Comparison of ENCODE assay signal across 8 cellular contexts in genomic region chr11:33970984-33971466, GRCh38.
A peak's percentile ranks its signal among the peaks of the same experiment; 100 is the strongest.
DNase-seq lines count a peak whose midpoint lies in the region; ATAC-seq and TF ChIP-seq lines count a peak whose summit lies in the region.

No MANE protein-coding gene starts in this region.

- H3K27me3 ChIP-seq in BJ (ENCODE audit: control insufficient read depth, insufficient read depth, low read length) (peaks cover 4% of the 10 kb centered on the region; the same call in 1 of the 2 replicates), MM.1S (replicated peaks; ENCODE audit: insufficient read depth, low read length) (no peaks in the 10 kb centered on the region), SJCRH30 (no peaks in the 10 kb centered on the region), esophagus squamous epithelium (peaks cover 0 to 6% (median 0%) of the 10 kb centered on the region in 4 donors)

- H3K4me3 ChIP-seq in BJ (ENCODE audit: low read depth, low read length) (no peak overlapping the region), MM.1S (ENCODE audit: low read length) (no peak overlapping the region), SJCRH30 (no peak overlapping the region), esophagus squamous epithelium (no peak overlapping the region)

- WGBS in esophagus squamous epithelium, 2 donors: 14% methylated on average over 8 of the region's 8 CpGs

- H3K36me3 ChIP-seq in BJ (ENCODE audit: control insufficient read depth, insufficient read depth, low read length) (no peaks in the 10 kb centered on the region), MM.1S (replicated peaks; ENCODE audit: insufficient read depth, low read length) (no peaks in the 10 kb centered on the region), SJCRH30 (no peaks in the 10 kb centered on the region), esophagus squamous epithelium (no peaks in the 10 kb centered on the region)

- H3K9ac ChIP-seq in MM.1S (ENCODE audit: low read length): no peak overlapping the region

- H3K4me1 ChIP-seq in MM.1S (ENCODE audit: low read length) (no peaks in the 10 kb centered on the region), SJCRH30 (no peaks in the 10 kb centered on the region), esophagus squamous epithelium (peaks cover 0 to 4% (median 0%) of the 10 kb centered on the region in 3 donors)

- no peaks in the 10 kb centered on the region for H4K20me1 ChIP-seq in MM.1S (ENCODE audit: insufficient read depth, low read length)

- DNase-seq in BJ (ENCODE audit: low read depth) (no peak), MM.1S (no peak), SJCRH30 (peak; percentile 33 to 59), esophagus squamous epithelium (lab: John Stamatoyannopoulos, UW) (no peak), myocyte (ENCODE audit: low read depth) (peak; percentile 79), T-helper 9 cell (no peak)

- no peak for TF ChIP-seq POLR2A in esophagus squamous epithelium (IDR thresholded peaks at IDR 0.05)

- POLR2A ChIA-PET in BJ (lab: Charles Lee): no interaction called here

- CTCF ChIA-PET in BJ (lab: Yijun Ruan, JAX): interaction anchor here (0.6 to 4.0 kb wide), 30 partner anchors 8 to 189 kb away, joined by 3 to 81 read pairs (median 4); no protein-coding TSS in a partner anchor

- no peak overlapping the region for H2AFZ ChIP-seq in MM.1S (ENCODE audit: low read length)

- peak; percentile 65 for ATAC-seq in GM18502 (IDR thresholded peaks at IDR 0.05; ENCODE audit: poor library complexity, unreplicated experiment)
- no peak for ATAC-seq in GM19463 (IDR thresholded peaks at IDR 0.05; ENCODE audit: unreplicated experiment)

- H3K27ac ChIP-seq in MM.1S (ENCODE audit: low read length): no peak overlapping the region
- no peak overlapping the region for H3K27ac ChIP-seq in SJCRH30
- no peak overlapping the region for H3K27ac ChIP-seq in esophagus squamous epithelium

- H3F3A ChIP-seq in MM.1S (ENCODE audit: insufficient read depth, low read length): no peaks in the 10 kb centered on the region

- no peaks in the 10 kb centered on the region for H3K9me3 ChIP-seq in MM.1S (replicated peaks; ENCODE audit: insufficient read depth, low read length)
- no peaks in the 10 kb centered on the region for H3K9me3 ChIP-seq in SJCRH30 (replicated peaks)
- no peaks in the 10 kb centered on the region for H3K9me3 ChIP-seq in esophagus squamous epithelium

- TF ChIP-seq CTCF in BJ (IDR thresholded peaks at IDR 0.05; ENCODE audit: insufficient read depth, low read depth, low read length) (peak; percentile 65), MM.1S (IDR thresholded peaks at IDR 0.05; ENCODE audit: low read length) (peak; percentile 32), esophagus squamous epithelium (IDR thresholded peaks at IDR 0.05) (peak in 5 of 6 experiments; percentile 63 to 76 (median 74))

- H3K4me2 ChIP-seq in MM.1S (ENCODE audit: low read depth, low read length): no peak overlapping the region

- H3K79me2 ChIP-seq in MM.1S (ENCODE audit: low read length): no peaks in the 10 kb centered on the region

- H3K9me2 ChIP-seq in MM.1S (replicated peaks; ENCODE audit: insufficient read depth, low read length): no peaks in the 10 kb centered on the region

- intact Hi-C loops in esophagus squamous epithelium (cut with DNase I): loop anchor here (2.0 kb wide), 1 partner anchor 114 kb away; no protein-coding TSS in a partner anchor

Comparison
In these comparisons a context has a peak if more than half of its experiments do, and no peak if none do; other contexts are left out.
1. DNase-seq: peak in SJCRH30 (2 of 2) and myocyte (single experiment); none in BJ (single experiment), MM.1S (single experiment), esophagus squamous epithelium (single experiment) and T-helper 9 cell (single experiment).
2. Peak in every context shown above with its lines, with median percentiles within 50 percentile points of each other: CTCF ChIP-seq.